ENCODE assay signal across 24 cellular contexts in genomic region chr19:29819300-29819699, GRCh38.
"Had no signal": no experiment of that assay in that cellular context is flagged by ENCODE, and none has a peak within 500 bp of the region (broad histone marks: within the 10 kb centered on the region; RNA-seq: fewer than 3 reads in every experiment).

No MANE protein-coding gene starts in this region.

- H3K27ac ChIP-seq: left ventricle myocardium inferior, pancreas, prostate gland, skin epidermis, tibial nerve, uterus had no signal

- H3K9me3 Mint-ChIP-seq: immature natural killer cell; memory B cell; naive thymus-derived CD4-positive, alpha-beta T cell; natural killer cell treated with Interleukin-12 subunit alpha and Interleukin-12 subunit beta and Interleukin-15 and Interleukin-18, amount 100 ng/mL, for 72 hours; stimulated activated memory B cell treated with anti-CD40 and anti-IgM and Interleukin-4, amounts not matched to agents 10 μg/mL and 1 μg/mL and 100 μg/mL, for 72 hours; stimulated activated naive CD8-positive, alpha-beta T cell treated with anti-CD3 and anti-CD28 coated beads, Interleukin-15, amount 100 ng/mL, for 72 hours; type B pancreatic cell had no signal

- DNase-seq: hypothalamus; immature natural killer cell; left ventricle myocardium inferior; midbrain; mucosa of descending colon; naive thymus-derived CD4-positive, alpha-beta T cell; pancreas; retina; right cardiac atrium; stimulated activated CD4-positive, alpha-beta T cell treated with anti-CD3 and anti-CD28 coated beads, Interleukin-4, amount 100 ng/mL, for 4 hours; stimulated activated CD8-positive, alpha-beta memory T cell treated with anti-CD3 and anti-CD28 coated beads, Interleukin-4, amount 100 ng/mL, for 48 hours; stimulated activated naive CD4-positive, alpha-beta T cell treated with Interleukin-2 at 50 U/mL for 16 hours; stimulated activated naive CD8-positive, alpha-beta T cell treated with anti-CD3 and anti-CD28 coated beads, Interleukin-15, amount 100 ng/mL, for 72 hours; substantia nigra; uterus had no signal

- H3K4me3 ChIP-seq: left ventricle myocardium inferior, mucosa of descending colon, pancreas, prostate gland, skin epidermis, tibial nerve, uterus had no signal

- H3K27me3 ChIP-seq: pancreas, tibial nerve, uterus had no signal

- ATAC-seq: mucosa of descending colon; naive thymus-derived CD4-positive, alpha-beta T cell; natural killer cell treated with Interleukin-12 subunit alpha and Interleukin-12 subunit beta and Interleukin-15 and Interleukin-18, amount 100 ng/mL, for 72 hours; pancreas; right cardiac atrium; sciatic nerve; stimulated activated memory B cell treated with anti-CD40 and anti-IgM and Interleukin-4, amounts not matched to agents 10 μg/mL and 1 μg/mL and 100 μg/mL, for 72 hours; stimulated activated naive CD8-positive, alpha-beta T cell treated with anti-CD3 and anti-CD28 coated beads, Interleukin-15, amount 100 ng/mL, for 72 hours had no signal

- H3K4me1 ChIP-seq: left ventricle myocardium inferior, pancreas, prostate gland, tibial nerve, uterus had no signal

- H3K36me3 ChIP-seq: pancreas, prostate gland, uterus had no signal

- H3K4me3 Mint-ChIP-seq: immature natural killer cell; memory B cell; naive thymus-derived CD4-positive, alpha-beta T cell; natural killer cell treated with Interleukin-12 subunit alpha and Interleukin-12 subunit beta and Interleukin-15 and Interleukin-18, amount 100 ng/mL, for 72 hours; stimulated activated memory B cell treated with anti-CD40 and anti-IgM and Interleukin-4, amounts not matched to agents 10 μg/mL and 1 μg/mL and 100 μg/mL, for 72 hours; stimulated activated naive CD8-positive, alpha-beta T cell treated with anti-CD3 and anti-CD28 coated beads, Interleukin-15, amount 100 ng/mL, for 72 hours; type B pancreatic cell had no signal

- H3K4me1 Mint-ChIP-seq: immature natural killer cell had no signal

- H3K27ac Mint-ChIP-seq: immature natural killer cell; memory B cell; naive thymus-derived CD4-positive, alpha-beta T cell; natural killer cell treated with Interleukin-12 subunit alpha and Interleukin-12 subunit beta and Interleukin-15 and Interleukin-18, amount 100 ng/mL, for 72 hours; stimulated activated memory B cell treated with anti-CD40 and anti-IgM and Interleukin-4, amounts not matched to agents 10 μg/mL and 1 μg/mL and 100 μg/mL, for 72 hours; stimulated activated naive CD8-positive, alpha-beta T cell treated with anti-CD3 and anti-CD28 coated beads, Interleukin-15, amount 100 ng/mL, for 72 hours; type B pancreatic cell had no signal

- H3K9me3 ChIP-seq: left ventricle myocardium inferior, mucosa of descending colon, pancreas, prostate gland, tibial nerve, uterus had no signal

- H3K27me3 Mint-ChIP-seq: memory B cell; naive thymus-derived CD4-positive, alpha-beta T cell; natural killer cell treated with Interleukin-12 subunit alpha and Interleukin-12 subunit beta and Interleukin-15 and Interleukin-18, amount 100 ng/mL, for 72 hours; stimulated activated memory B cell treated with anti-CD40 and anti-IgM and Interleukin-4, amounts not matched to agents 10 μg/mL and 1 μg/mL and 100 μg/mL, for 72 hours; stimulated activated naive CD8-positive, alpha-beta T cell treated with anti-CD3 and anti-CD28 coated beads, Interleukin-15, amount 100 ng/mL, for 72 hours; type B pancreatic cell had no signal

- FAIRE-seq: islet of Langerhans, pancreas had no signal
